Comparison of ENCODE assay signal across 8 cellular contexts in genomic region chr19:41325947-41326706, GRCh38. TPM values are rescaled to one million over a fixed set of nuclear protein-coding genes. Genes with fewer than 3 reads are reported as not detected.
DNase-seq lines count a peak whose midpoint lies in the region; ATAC-seq and TF ChIP-seq lines count a peak whose summit lies in the region.

No MANE protein-coding gene starts in this region.

- TF ChIP-seq CTCF in neural cell (IDR thresholded peaks at IDR 0.05; ENCODE audit: poor library complexity, severe bottlenecking), result no peak

- H3K9me2 ChIP-seq in neural cell (ENCODE audit: insufficient read depth, low read length), result no peaks in the 10 kb centered on the region

- no peaks in the 10 kb centered on the region for H3K9me3 ChIP-seq in neural cell (ENCODE audit: low read length)

- CTCF ChIA-PET in activated CD4-positive, alpha-beta T cell treated with anti-CD3 and anti-CD28 coated beads for 36 hours (lab: Charles Lee), result interaction anchor here (1.5 kb wide), 1 partner anchor 15 kb away, joined by 4 read pairs; no protein-coding TSS in a partner anchor

- no peak overlapping the region for H2AFZ ChIP-seq in neural cell (ENCODE audit: low read depth, low read length)

- peak overlapping the region; percentile 54 for H3K9ac ChIP-seq in neural cell (ENCODE audit: low read length)

- no peak for TF ChIP-seq RAD21 in neural cell (conservative IDR thresholded peaks at IDR 0.05)

- H4K20me1 ChIP-seq in neural cell (ENCODE audit: insufficient read depth), result no peaks in the 10 kb centered on the region

- no peak for TF ChIP-seq EP300 in neural cell (conservative IDR thresholded peaks at IDR 0.05; ENCODE audit: poor library complexity, severe bottlenecking)

- H3K79me2 ChIP-seq in neural cell (replicated peaks; ENCODE audit: insufficient read depth, low read length), result no peaks in the 10 kb centered on the region

- peak; percentile 5 for ATAC-seq in activated CD4-positive, alpha-beta T cell treated with anti-CD3 and anti-CD28 coated beads for 36 hours
- ATAC-seq in esophagus mucosa (peak; percentile 0), GM19023 (IDR thresholded peaks at IDR 0.05; ENCODE audit: unreplicated experiment) (no peak)

- H3K4me2 ChIP-seq in neural cell (ENCODE audit: low read length), result no peak overlapping the region

- no peaks in the 10 kb centered on the region for H3K9me3 Mint-ChIP-seq in activated CD4-positive, alpha-beta T cell treated with anti-CD3 and anti-CD28 coated beads for 36 hours (ENCODE audit: low read depth)

- H3K4me1 Mint-ChIP-seq in activated CD4-positive, alpha-beta T cell treated with anti-CD3 and anti-CD28 coated beads for 36 hours, result peaks cover 48% of the 10 kb centered on the region

- no peaks in the 10 kb centered on the region for H3K36me3 ChIP-seq in neural cell (ENCODE audit: insufficient read depth, low read length)

- peak overlapping the region; percentile 59 for H3K4me3 ChIP-seq in neural cell (ENCODE audit: low read length)

- no peaks in the 10 kb centered on the region for H3F3A ChIP-seq in neural cell (ENCODE audit: insufficient read depth, low read length, poor library complexity, severe bottlenecking)

- intact Hi-C loops in activated CD4-positive, alpha-beta T cell treated with anti-CD3 and anti-CD28 coated beads for 36 hours (cut with DNase I, micrococcal nuclease), result loop anchor here in 1 of 2 experiments (2.0 kb wide), 1 partner anchor 101 kb away; no protein-coding TSS in a partner anchor

- H3K36me3 Mint-ChIP-seq in activated CD4-positive, alpha-beta T cell treated with anti-CD3 and anti-CD28 coated beads for 36 hours (ENCODE audit: low read depth), result peaks cover 35% of the 10 kb centered on the region

- no peaks in the 10 kb centered on the region for H3K27me3 ChIP-seq in neural cell (ENCODE audit: insufficient read depth, low read depth, low read length)

- no peak overlapping the region for H3K27ac ChIP-seq in neural cell (ENCODE audit: low read length)

- peak; percentile 67 for DNase-seq in activated CD4-positive, alpha-beta T cell treated with anti-CD3 and anti-CD28 coated beads for 36 hours
- no peak for DNase-seq in activated CD4-positive, alpha-beta T cell treated with anti-CD3 and anti-CD28 coated beads, Interleukin-2, amount 50 U/mL, for 1 hour
- DNase-seq in SW480 (ENCODE audit: low spot score), result peak; percentile 69
- DNase-seq in NOMO-1 treated with dmso at 0.1 percent for 144 hours (lab: John Stamatoyannopoulos, UW; ENCODE audit: unreplicated experiment), result no peak
- DNase-seq in dedifferentiated amniotic fluid mesenchymal stem cell (ENCODE audit: extremely low spot score), result no peak

- H3K4me3 Mint-ChIP-seq in activated CD4-positive, alpha-beta T cell treated with anti-CD3 and anti-CD28 coated beads for 36 hours, result peak overlapping the region; percentile 64

- H3K27me3 Mint-ChIP-seq in activated CD4-positive, alpha-beta T cell treated with anti-CD3 and anti-CD28 coated beads for 36 hours, result no peaks in the 10 kb centered on the region

- peak overlapping the region; percentile 92 for H3K27ac Mint-ChIP-seq in activated CD4-positive, alpha-beta T cell treated with anti-CD3 and anti-CD28 coated beads for 36 hours

- POLR2A ChIA-PET in activated CD4-positive, alpha-beta T cell treated with anti-CD3 and anti-CD28 coated beads for 36 hours (lab: Charles Lee), result no interaction called here

TF ChIP-seq in neural cell, 6 proteins besides CTCF, POLR2A, EP300 and RAD21:
- no peak for TF ChIP-seq REST (IDR thresholded peaks at IDR 0.05; ENCODE audit: borderline replicate concordance)
- TF ChIP-seq MXI1 (conservative IDR thresholded peaks at IDR 0.05; ENCODE audit: poor library complexity, severe bottlenecking), result no peak
- TF ChIP-seq SMC3 (conservative IDR thresholded peaks at IDR 0.05; ENCODE audit: poor library complexity), result no peak
- no peak for TF ChIP-seq POLR2AphosphoS5 (IDR thresholded peaks at IDR 0.05)
- TF ChIP-seq TAF1 (IDR thresholded peaks at IDR 0.05; ENCODE audit: low read depth), result no peak
- no peak for TF ChIP-seq EZH2 (IDR thresholded peaks at IDR 0.05; ENCODE audit: borderline replicate concordance, insufficient read depth, low read length, poor library complexity, severe bottlenecking)

RNA-seq across cellular contexts. Expression of gene CCDC97, which starts 16.2 kb away (rescaled TPM):
- 10 to 100 TPM; 21.2 to 21.4 TPM for total RNA-seq in activated CD4-positive, alpha-beta T cell treated with anti-CD3 and anti-CD28 coated beads for 36 hours
- 19.3 TPM for total RNA-seq in esophagus mucosa
- 4.9 and 5.5 TPM in 2 replicates for polyA plus RNA-seq in neural cell
- polyA minus RNA-seq in neural cell, result 8.1 and 10.2 TPM in 2 replicates

RNA-seq across cellular contexts. Expression of gene TGFB1, which starts 27.6 kb away (rescaled TPM):
- total RNA-seq in activated CD4-positive, alpha-beta T cell treated with anti-CD3 and anti-CD28 coated beads for 36 hours, result 10 to 100 TPM; 86.2 to 99.0 TPM
- 53.8 TPM for total RNA-seq in esophagus mucosa
- polyA plus RNA-seq in neural cell, result 0.10 TPM in 1 of 2 replicates, not detected in the other
- polyA minus RNA-seq in neural cell, result 0.73 TPM in 1 of 2 replicates, not detected in the other

RNA-seq across cellular contexts. Expression of gene B9D2, which starts 37.8 kb away (rescaled TPM):
- total RNA-seq in activated CD4-positive, alpha-beta T cell treated with anti-CD3 and anti-CD28 coated beads for 36 hours, result 1 to 10 TPM; 4.0 to 5.2 TPM
- 4.3 TPM for total RNA-seq in esophagus mucosa
- 13.2 and 15.9 TPM in 2 replicates for polyA plus RNA-seq in neural cell
- 7.1 and 7.8 TPM in 2 replicates for polyA minus RNA-seq in neural cell

RNA-seq across cellular contexts. Expression of gene TMEM91, which starts 50.2 kb away (rescaled TPM):
- 1 to 10 TPM; 3.0 to 4.0 TPM for total RNA-seq in activated CD4-positive, alpha-beta T cell treated with anti-CD3 and anti-CD28 coated beads for 36 hours
- total RNA-seq in esophagus mucosa, result 20.0 TPM
- 22.1 and 24.4 TPM in 2 replicates for polyA plus RNA-seq in neural cell
- 7.5 and 9.5 TPM in 2 replicates for polyA minus RNA-seq in neural cell

Comparison
In these comparisons a context has a peak if more than half of its experiments do, and no peak if none do; other contexts are left out.
1. DNase-seq: peak in activated CD4-positive, alpha-beta T cell treated with anti-CD3 and anti-CD28 coated beads for 36 hours (single experiment) and SW480 (single experiment); none in activated CD4-positive, alpha-beta T cell treated with anti-CD3 and anti-CD28 coated beads, Interleukin-2, amount 50 U/mL, for 1 hour (single experiment), NOMO-1 treated with dmso at 0.1 percent for 144 hours (single experiment) and dedifferentiated amniotic fluid mesenchymal stem cell (single experiment).